Comparison of ENCODE assay signal across 16 cellular contexts in the genomic region with DNA sequence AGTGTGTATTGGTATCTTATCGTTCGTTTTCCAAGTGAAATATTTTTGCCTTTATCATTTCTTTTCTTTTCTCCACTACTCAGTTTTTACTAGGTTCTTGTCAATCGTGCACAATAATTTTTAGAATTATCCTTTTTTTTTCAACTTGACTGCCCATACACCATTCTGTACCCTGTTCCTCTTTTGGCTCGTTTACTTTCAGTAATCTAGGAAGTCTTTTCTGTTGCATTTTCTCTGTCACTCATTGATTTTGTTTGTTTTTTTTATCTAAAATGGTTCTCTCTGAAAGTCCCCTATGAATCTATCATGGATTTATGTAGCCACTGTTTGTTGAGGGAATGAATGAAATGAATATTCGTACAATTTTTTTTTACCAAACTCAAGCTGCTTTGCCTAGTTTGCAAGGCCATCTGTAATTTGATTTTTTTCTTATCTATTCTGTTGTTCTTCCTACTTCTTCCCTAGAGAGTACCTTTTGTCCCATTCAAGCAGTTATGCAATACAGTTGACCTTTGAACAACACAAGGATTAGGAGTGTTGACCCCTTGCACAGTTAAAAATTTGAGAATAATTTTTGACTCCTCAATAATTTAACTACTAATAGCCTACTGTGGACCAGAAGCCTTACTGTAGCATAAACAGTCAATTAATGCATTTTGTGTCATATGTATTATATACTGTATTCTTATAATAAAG.
DNase-seq lines count a peak whose midpoint lies in the region; ATAC-seq, FAIRE-seq and TF ChIP-seq lines count a peak whose summit lies in the region.
"Had no signal": no experiment of that assay in that cellular context is flagged by ENCODE, and none has a peak within 500 bp of the region (broad histone marks: within the 10 kb centered on the region; RNA-seq: fewer than 3 reads in every experiment).

No MANE protein-coding gene starts in this region.

- no peak overlapping the region for H3K4me2 ChIP-seq in GM12878 (ENCODE audit: control insufficient read depth, insufficient read depth)

- CTCF ChIA-PET in GM12878 (lab: Yijun Ruan, JAX): no interaction called here

- H3K79me2 ChIP-seq in GM12878 (ENCODE audit: control insufficient read depth, insufficient read depth, low read length): no peaks in the 10 kb centered on the region

- RAD21 ChIA-PET in GM12878 (lab: Charles Lee; ENCODE audit: unreplicated experiment): no interaction called here

- FAIRE-seq in GM12878 (lab: Jason Lieb, UNC) (no peak), small intestine (lab: Jason Lieb, UNC) (no peak)

- H3K27ac ChIP-seq in GM12878 (ENCODE audit: control insufficient read depth, insufficient read depth) (no peak overlapping the region), small intestine (ENCODE audit: low read depth in 1 of 2, low read length in 1 of 2) (no peak overlapping the region)

- H3K36me3 ChIP-seq in GM12878 (ENCODE audit: control insufficient read depth in 2 of 2, insufficient read depth in 2 of 2, low read length in 1 of 2) (no peaks in the 10 kb centered on the region), small intestine (ENCODE audit: control insufficient read depth in 2 of 2, insufficient read depth in 2 of 2, low read length in 2 of 2) (no peaks in the 10 kb centered on the region)

- no peak overlapping the region for H3K9ac ChIP-seq in GM12878 (ENCODE audit: control insufficient read depth, insufficient read depth, low read length)

- H2AFZ ChIP-seq in GM12878 (ENCODE audit: control insufficient read depth, low read depth, low read length): no peak overlapping the region

- no peak for TF ChIP-seq EP300 in GM12878 (IDR thresholded peaks at IDR 0.05; ENCODE audit: borderline replicate concordance in 1 of 2, control insufficient read depth in 1 of 2, low read depth in 2 of 2, low read length in 2 of 2)

- peak; percentile 42 for ATAC-seq in GM18868 (IDR thresholded peaks at IDR 0.05; ENCODE audit: unreplicated experiment)
- peak; percentile 78 for ATAC-seq in HG03159 (IDR thresholded peaks at IDR 0.05; ENCODE audit: unreplicated experiment)
- peak; percentile 62 for ATAC-seq in GM12878

- no peaks in the 10 kb centered on the region for H4K20me1 ChIP-seq in GM12878 (ENCODE audit: control insufficient read depth, insufficient read depth)

- no TSS peak for BruUV-seq in GM12878 (replicated peaks; lab: Mats Ljungman, UMichigan)

- TF ChIP-seq CTCF in GM12878 (IDR thresholded peaks at IDR 0.05 in 2 of 3, conservative IDR thresholded peaks at IDR 0.05 in 1 of 3; ENCODE audit: control insufficient read depth in 2 of 3, extremely low read depth in 1 of 3, insufficient read depth in 1 of 3, low read depth in 3 of 3, low read length in 3 of 3): no peak

- POLR2A ChIA-PET in GM12878 (lab: Charles Lee): no interaction called here

- intact Hi-C loops in GM12878 (cut with micrococcal nuclease; ENCODE audit: unreplicated experiment): no loop called here

- TF ChIP-seq POLR2A in GM12878 (IDR thresholded peaks at IDR 0.05; ENCODE audit: low read depth, low read length): no peak

- H3K9me3 ChIP-seq in GM12878 (replicated peaks; ENCODE audit: control insufficient read depth, insufficient read depth, low read length) (no peaks in the 10 kb centered on the region; the same call in 2 of the 3 replicates), small intestine (ENCODE audit: control insufficient read depth, low read depth) (no peaks in the 10 kb centered on the region)

- in situ Hi-C loops in GM12878 (cut with MboI): no loop called here

- H3K4me1 ChIP-seq in GM12878 (ENCODE audit: control insufficient read depth, insufficient read depth, low read length) (no peaks in the 10 kb centered on the region), small intestine (ENCODE audit: control insufficient read depth in 2 of 2, insufficient read depth in 1 of 2, low read depth in 1 of 2, low read length in 1 of 2) (no peaks in the 10 kb centered on the region)

- SMC1A ChIA-PET in GM12878 (lab: Charles Lee; ENCODE audit: uncharacterized antibody, unreplicated experiment): interaction anchor here (0.6 to 1.0 kb wide), 3 partner anchors 9 to 127 kb away, joined by 3 read pairs; no protein-coding TSS in a partner anchor

- 67% methylated on average over 5 of the region's 5 CpGs for WGBS in GM12878 (ENCODE audit: insufficient coverage, insufficient replicate concordance, low lambda C conversion rate, missing lambda C conversion rate)
- WGBS in small intestine, 3 donors: 71 to 83% (median 78%) methylated on average over 5 of the region's 5 CpGs

- no peak overlapping the region for H3K4me3 ChIP-seq in GM12878
- H3K4me3 ChIP-seq in small intestine (ENCODE audit: low read depth in 1 of 2, low read length in 2 of 2): no peak overlapping the region

- DNase-seq in GM12878 (ENCODE audit: low read depth, low spot score): no peak
- DNase-seq in small intestine: peak; percentile 3
- DNase-seq in AG08396 (ENCODE audit: low spot score): no peak
- no peak for DNase-seq in DMS153 (lab: John Stamatoyannopoulos, UW)
- DNase-seq in inferior parietal cortex (ENCODE audit: extremely low spot score): no peak
- DNase-seq: C1 segment of cervical spinal cord, DND-41, H7, HFFc6, NCI-H1417 treated with DMSO at 0.1 percent for 48 hours, NCI-H1930, NCI-H226, NCI-H524, T-helper 1 cell had no signal

- no peak for TF ChIP-seq RAD21 in GM12878 (IDR thresholded peaks at IDR 0.05; ENCODE audit: insufficient read depth, low read depth, low read length)

- H3K27me3 ChIP-seq in GM12878 (replicated peaks in 1 of 2; ENCODE audit: control insufficient read depth in 2 of 2, insufficient read depth in 2 of 2, low read length in 1 of 2) (no peaks in the 10 kb centered on the region), small intestine (ENCODE audit: control insufficient read depth in 2 of 2, insufficient read depth in 2 of 2, low read length in 2 of 2) (no peaks in the 10 kb centered on the region)

TF ChIP-seq in GM12878, 131 proteins besides CTCF, POLR2A, EP300 and RAD21 (continues in another document):
- no peak for TF ChIP-seq ZNF24 (IDR thresholded peaks at IDR 0.05)
- no peak for TF ChIP-seq ETV6 (conservative IDR thresholded peaks at IDR 0.05 in 1 of 2, IDR thresholded peaks at IDR 0.05 in 1 of 2; ENCODE audit: borderline replicate concordance in 1 of 2, low read depth in 1 of 2)
- TF ChIP-seq, protein P1, sequence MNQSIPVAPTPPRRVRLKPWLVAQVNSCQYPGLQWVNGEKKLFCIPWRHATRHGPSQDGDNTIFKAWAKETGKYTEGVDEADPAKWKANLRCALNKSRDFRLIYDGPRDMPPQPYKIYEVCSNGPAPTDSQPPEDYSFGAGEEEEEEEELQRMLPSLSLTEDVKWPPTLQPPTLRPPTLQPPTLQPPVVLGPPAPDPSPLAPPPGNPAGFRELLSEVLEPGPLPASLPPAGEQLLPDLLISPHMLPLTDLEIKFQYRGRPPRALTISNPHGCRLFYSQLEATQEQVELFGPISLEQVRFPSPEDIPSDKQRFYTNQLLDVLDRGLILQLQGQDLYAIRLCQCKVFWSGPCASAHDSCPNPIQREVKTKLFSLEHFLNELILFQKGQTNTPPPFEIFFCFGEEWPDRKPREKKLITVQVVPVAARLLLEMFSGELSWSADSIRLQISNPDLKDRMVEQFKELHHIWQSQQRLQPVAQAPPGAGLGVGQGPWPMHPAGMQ (IDR thresholded peaks at IDR 0.05; ENCODE audit: borderline replicate concordance): no peak
- TF ChIP-seq, protein P2, sequence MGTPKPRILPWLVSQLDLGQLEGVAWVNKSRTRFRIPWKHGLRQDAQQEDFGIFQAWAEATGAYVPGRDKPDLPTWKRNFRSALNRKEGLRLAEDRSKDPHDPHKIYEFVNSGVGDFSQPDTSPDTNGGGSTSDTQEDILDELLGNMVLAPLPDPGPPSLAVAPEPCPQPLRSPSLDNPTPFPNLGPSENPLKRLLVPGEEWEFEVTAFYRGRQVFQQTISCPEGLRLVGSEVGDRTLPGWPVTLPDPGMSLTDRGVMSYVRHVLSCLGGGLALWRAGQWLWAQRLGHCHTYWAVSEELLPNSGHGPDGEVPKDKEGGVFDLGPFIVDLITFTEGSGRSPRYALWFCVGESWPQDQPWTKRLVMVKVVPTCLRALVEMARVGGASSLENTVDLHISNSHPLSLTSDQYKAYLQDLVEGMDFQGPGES (IDR thresholded peaks at IDR 0.05): no peak
- TF ChIP-seq, protein P3, sequence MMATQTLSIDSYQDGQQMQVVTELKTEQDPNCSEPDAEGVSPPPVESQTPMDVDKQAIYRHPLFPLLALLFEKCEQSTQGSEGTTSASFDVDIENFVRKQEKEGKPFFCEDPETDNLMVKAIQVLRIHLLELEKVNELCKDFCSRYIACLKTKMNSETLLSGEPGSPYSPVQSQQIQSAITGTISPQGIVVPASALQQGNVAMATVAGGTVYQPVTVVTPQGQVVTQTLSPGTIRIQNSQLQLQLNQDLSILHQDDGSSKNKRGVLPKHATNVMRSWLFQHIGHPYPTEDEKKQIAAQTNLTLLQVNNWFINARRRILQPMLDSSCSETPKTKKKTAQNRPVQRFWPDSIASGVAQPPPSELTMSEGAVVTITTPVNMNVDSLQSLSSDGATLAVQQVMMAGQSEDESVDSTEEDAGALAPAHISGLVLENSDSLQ (IDR thresholded peaks at IDR 0.05): peak; percentile 69
- TF ChIP-seq, protein P4, sequence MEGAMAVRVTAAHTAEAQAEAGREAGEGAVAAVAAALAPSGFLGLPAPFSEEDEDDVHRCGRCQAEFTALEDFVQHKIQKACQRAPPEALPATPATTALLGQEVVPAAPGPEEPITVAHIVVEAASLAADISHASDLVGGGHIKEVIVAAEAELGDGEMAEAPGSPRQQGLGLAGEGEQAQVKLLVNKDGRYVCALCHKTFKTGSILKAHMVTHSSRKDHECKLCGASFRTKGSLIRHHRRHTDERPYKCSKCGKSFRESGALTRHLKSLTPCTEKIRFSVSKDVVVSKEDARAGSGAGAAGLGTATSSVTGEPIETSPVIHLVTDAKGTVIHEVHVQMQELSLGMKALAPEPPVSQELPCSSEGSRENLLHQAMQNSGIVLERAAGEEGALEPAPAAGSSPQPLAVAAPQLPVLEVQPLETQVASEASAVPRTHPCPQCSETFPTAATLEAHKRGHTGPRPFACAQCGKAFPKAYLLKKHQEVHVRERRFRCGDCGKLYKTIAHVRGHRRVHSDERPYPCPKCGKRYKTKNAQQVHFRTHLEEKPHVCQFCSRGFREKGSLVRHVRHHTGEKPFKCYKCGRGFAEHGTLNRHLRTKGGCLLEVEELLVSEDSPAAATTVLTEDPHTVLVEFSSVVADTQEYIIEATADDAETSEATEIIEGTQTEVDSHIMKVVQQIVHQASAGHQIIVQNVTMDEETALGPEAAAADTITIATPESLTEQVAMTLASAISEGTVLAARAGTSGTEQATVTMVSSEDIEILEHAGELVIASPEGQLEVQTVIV (IDR thresholded peaks at IDR 0.05; ENCODE audit: borderline replicate concordance, partially characterized antibody): no peak
- TF ChIP-seq KLF5 (IDR thresholded peaks at IDR 0.05; ENCODE audit: partially characterized antibody): no peak
- no peak for TF ChIP-seq FOS (IDR thresholded peaks at IDR 0.05; ENCODE audit: borderline replicate concordance, extremely low read depth, insufficient read length)
- no peak for TF ChIP-seq CHD4 (IDR thresholded peaks at IDR 0.05)
- no peak for TF ChIP-seq CREB1 (IDR thresholded peaks at IDR 0.05; ENCODE audit: low read depth)
- no peak for TF ChIP-seq MYB (IDR thresholded peaks at IDR 0.05; ENCODE audit: borderline replicate concordance, low read depth, low read length)
